13 cellular contexts compared by ENCODE assay signal in the genomic region with DNA sequence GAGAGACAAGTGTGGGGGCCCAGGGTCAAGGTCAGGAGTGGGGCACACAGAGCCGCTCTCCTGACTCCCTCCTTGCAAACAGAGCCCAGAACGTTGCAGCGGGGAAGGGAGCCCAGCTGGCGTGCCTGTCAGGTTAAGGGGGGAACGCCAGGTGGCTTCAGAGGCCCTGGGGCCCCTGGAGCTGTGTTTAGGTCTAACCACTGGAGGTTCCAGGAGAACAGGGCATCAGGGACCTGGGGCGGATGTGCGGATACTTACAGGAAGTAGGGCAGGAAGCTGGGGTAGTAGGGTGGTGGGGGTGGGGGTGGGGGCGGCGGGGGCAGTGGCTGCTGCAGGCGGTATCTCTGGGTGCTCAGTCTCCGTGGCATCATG. TPM values are rescaled to one million over a fixed set of nuclear protein-coding genes. Genes with fewer than 3 reads are reported as not detected.
DNase-seq lines count a peak whose midpoint lies in the region; ATAC-seq and TF ChIP-seq lines count a peak whose summit lies in the region.
"Had no signal": no experiment of that assay in that cellular context is flagged by ENCODE, and none has a peak within 500 bp of the region (broad histone marks: within the 10 kb centered on the region; RNA-seq: fewer than 3 reads in every experiment).

No MANE protein-coding gene starts in this region.

- H3K36me3 Mint-ChIP-seq in natural killer cell = no peaks in the 10 kb centered on the region

- H3K36me3 ChIP-seq in KOPT-K1 (ENCODE audit: insufficient read depth, low read length) = peaks cover 59% of the 10 kb centered on the region

- peak overlapping the region; percentile 88 for H3K4me3 Mint-ChIP-seq in natural killer cell
- H3K4me3 Mint-ChIP-seq: neural crest cell had no signal

- H3K27ac ChIP-seq in KOPT-K1 (ENCODE audit: low read depth, low read length, poor library complexity, severe bottlenecking) = peak overlapping the region; percentile 42

- POLR2A ChIA-PET in GM10248 (lab: Yijun Ruan, JAX) = interaction anchor here (0.5 kb wide), 1 partner anchor 178 kb away, joined by 3 read pairs; no protein-coding TSS in a partner anchor

- H3K9me3 ChIP-seq in KOPT-K1 (ENCODE audit: insufficient read depth, low read length, poor library complexity, severe bottlenecking) = peaks cover 24% of the 10 kb centered on the region

- H3K27ac Mint-ChIP-seq in natural killer cell = peak overlapping the region; percentile 81 to 90

- no peak for TF ChIP-seq CTCF in GM10248 (IDR thresholded peaks at IDR 0.05; ENCODE audit: control extremely low read depth, extremely low read depth, low read depth, missing control alignments)
- no peak for TF ChIP-seq CTCF in natural killer cell (IDR thresholded peaks at IDR 0.05)
- no peak for TF ChIP-seq CTCF in foreskin fibroblast (IDR thresholded peaks at IDR 0.05; ENCODE audit: low read depth, low read length)

- H3K9me3 Mint-ChIP-seq in natural killer cell = no peaks in the 10 kb centered on the region
- H3K9me3 Mint-ChIP-seq: neural crest cell had no signal

- ATAC-seq in natural killer cell = peak; percentile 34 to 60 (median 57)
- no peak for ATAC-seq in HG03565 (IDR thresholded peaks at IDR 0.05; ENCODE audit: unreplicated experiment)
- no peak for ATAC-seq in HG02678 (IDR thresholded peaks at IDR 0.05; ENCODE audit: unreplicated experiment)
- ATAC-seq in esophagus mucosa = no peak

- CTCF ChIA-PET in GM10248 (lab: Yijun Ruan, JAX) = interaction anchor here (1.7 to 2.7 kb wide), 3 partner anchors 11 to 114 kb away, joined by 5 to 17 read pairs (median 7); a partner anchor contains a TSS

- peaks cover 29 to 51% of the 10 kb centered on the region in 2 donors for H3K4me1 Mint-ChIP-seq in natural killer cell

- peak; percentile 46 for DNase-seq in GM10248 (ENCODE audit: extremely low spot score)
- peak; percentile 56 for DNase-seq in activated T-helper 1 cell treated with Interleukin-2 at 50 U/mL for 16 hours (ENCODE audit: low read depth)
- DNase-seq in natural killer cell = no peak
- DNase-seq in foreskin fibroblast = no peak
- DNase-seq: Calu3, NCI-H446, substantia nigra had no signal

- intact Hi-C loops in natural killer cell (cut with micrococcal nuclease) = no loop called here

- no peaks in the 10 kb centered on the region for H3K27me3 Mint-ChIP-seq in natural killer cell (ENCODE audit: low read depth in 2 of 2)

- no peak overlapping the region for H3K4me3 ChIP-seq in foreskin fibroblast (ENCODE audit: low read depth in 1 of 2, low read length in 2 of 2)

RNA-seq across cellular contexts. Expression of a gene that starts 7.4 kb away (rescaled TPM):
- total RNA-seq in natural killer cell (100 to 1,000 TPM; 297 to 394 (median 359) TPM), esophagus mucosa (22.0 TPM)

RNA-seq across cellular contexts. Expression of a gene that starts 19.3 kb away (rescaled TPM):
- total RNA-seq in natural killer cell = 1 to 10 TPM in 2 of 3 donors, under 1 TPM in 1; 0.75 to 2.2 (median 1.8) TPM
- not detected for total RNA-seq in esophagus mucosa
- total RNA-seq: neural crest cell, SK-MEL-5 had no signal

Comparison
In these comparisons a context has a peak if more than half of its experiments do, and no peak if none do; other contexts are left out.
1. DNase-seq: peak in GM10248 (single experiment) and activated T-helper 1 cell treated with Interleukin-2 at 50 U/mL for 16 hours (single experiment); none in natural killer cell (single experiment) and foreskin fibroblast (0 of 2).
2. ATAC-seq: peak in natural killer cell (3 of 3); none in HG03565 (single experiment), HG02678 (single experiment) and esophagus mucosa (single experiment).
3. RNA of a gene that starts 7.4 kb away (total RNA-seq): 297 to 394 TPM in natural killer cell; 22.0 TPM in esophagus mucosa (single experiment); every median in the first group is over 10 times any median in the second.